Comparison of ENCODE assay signal across 9 cellular contexts in genomic region chr3:53219897-53220483, GRCh38. TPM values are rescaled to one million over a fixed set of nuclear protein-coding genes. Genes with fewer than 3 reads are reported as not detected.
DNase-seq lines count a peak whose midpoint lies in the region; ATAC-seq, FAIRE-seq and TF ChIP-seq lines count a peak whose summit lies in the region.
"Had no signal": no experiment of that assay in that cellular context is flagged by ENCODE, and none has a peak within 500 bp of the region (broad histone marks: within the 10 kb centered on the region; RNA-seq: fewer than 3 reads in every experiment).

No MANE protein-coding gene starts in this region.

- peak overlapping the region; percentile 59 for H3K27ac Mint-ChIP-seq in type B pancreatic cell

- H3K27me3 Mint-ChIP-seq in type B pancreatic cell, result peaks cover 11% of the 10 kb centered on the region

- H3K9me3 ChIP-seq in SJCRH30 (replicated peaks), result no peaks in the 10 kb centered on the region
- no peaks in the 10 kb centered on the region for H3K9me3 ChIP-seq in pancreas

- 37 to 40% methylated on average over 10 of the region's 10 CpGs for WGBS in pancreas, 2 donors

- H3K4me1 ChIP-seq in SJCRH30 (no peaks in the 10 kb centered on the region), pancreas (no peaks in the 10 kb centered on the region)

- H3K36me3 ChIP-seq in SJCRH30 (peaks cover 3% of the 10 kb centered on the region; the same call in 1 of the 2 replicates), pancreas (peaks cover 1 to 12% (median 6%) of the 10 kb centered on the region in 3 donors)

- H3K27me3 ChIP-seq in SJCRH30 (no peaks in the 10 kb centered on the region), pancreas (no peaks in the 10 kb centered on the region)

- H3K9me3 Mint-ChIP-seq in type B pancreatic cell, result no peaks in the 10 kb centered on the region
- H3K9me3 Mint-ChIP-seq: T-helper 1 cell treated with Interleukin-12 subunit alpha and Interleukin-12 subunit beta and Interleukin-4 antibody, amounts not matched to agents 30 μg/mL and 1 μg/mL, for 36 hours had no signal

- ATAC-seq in GM21526 (IDR thresholded peaks at IDR 0.05; ENCODE audit: low FRiP score, unreplicated experiment) (peak; percentile 57), pancreas (peak; percentile 87 to 98 (median 95))

- H3K36me3 Mint-ChIP-seq in type B pancreatic cell, result peaks cover 4% of the 10 kb centered on the region

- peaks cover 6% of the 10 kb centered on the region for H3K4me1 Mint-ChIP-seq in type B pancreatic cell (ENCODE audit: unreplicated experiment)

- DNase-seq in COR-L47 (lab: John Stamatoyannopoulos, UW), result peak; percentile 21
- peak; percentile 67 for DNase-seq in LHCN-M2 (ENCODE audit: low read depth)
- DNase-seq in SJCRH30, result peak; percentile 79 to 86
- DNase-seq in activated gamma-delta T cell (lab: John Stamatoyannopoulos, UW), result peak; percentile 16
- DNase-seq in frontal cortex (ENCODE audit: low spot score in 2 of 2), result peak; percentile 47 to 75
- DNase-seq in pancreas, result peak; percentile 79 to 96 (median 89)
- DNase-seq in type B pancreatic cell (ENCODE audit: extremely low spot score, unreplicated experiment), result peak; percentile 88

- H3K4me3 ChIP-seq in SJCRH30, result no peak overlapping the region
- no peak overlapping the region for H3K4me3 ChIP-seq in pancreas

- H3K4me3 Mint-ChIP-seq in type B pancreatic cell, result no peak overlapping the region
- H3K4me3 Mint-ChIP-seq: T-helper 1 cell treated with Interleukin-12 subunit alpha and Interleukin-12 subunit beta and Interleukin-4 antibody, amounts not matched to agents 30 μg/mL and 1 μg/mL, for 36 hours had no signal

- intact Hi-C loops in pancreas (cut with DNase I), result no loop called here

- no peak for FAIRE-seq in frontal cortex (lab: Jason Lieb, UNC)
- FAIRE-seq in pancreas (lab: Jason Lieb, UNC), result no peak

- TF ChIP-seq CTCF in pancreas (IDR thresholded peaks at IDR 0.05), result peak; percentile 86 to 93 (median 90)
- TF ChIP-seq CTCF in type B pancreatic cell (conservative IDR thresholded peaks at IDR 0.05), result peak; percentile 97

- H3K27ac ChIP-seq in SJCRH30, result no peak overlapping the region
- no peak overlapping the region for H3K27ac ChIP-seq in pancreas

RNA-seq across cellular contexts. Expression of gene TKT, which starts 35.8 kb away (rescaled TPM):
- total RNA-seq in LHCN-M2 (2014; rRNA removed) (212 and 235 TPM in 2 replicates), frontal cortex (122 TPM), pancreas (100 to 1,000 TPM; 153 to 306 (median 208) TPM), type B pancreatic cell (ENCODE audit: low replicate concordance) (318 and 518 TPM in 2 replicates)
- polyA plus RNA-seq in LHCN-M2 (2012), result 306 TPM
- 254 and 257 TPM in 2 replicates for total RNA-seq in SJCRH30 (2014; rRNA removed; shearing (Covaris generic))
- 100 to 1,000 TPM; 114 to 122 TPM for polyA plus RNA-seq in pancreas

RNA-seq across cellular contexts. Expression of gene PRKCD, which starts 59.0 kb away (rescaled TPM):
- total RNA-seq in LHCN-M2 (2014; rRNA removed) (4.4 and 8.0 TPM in 2 replicates), frontal cortex (0.82 TPM), pancreas (10 to 100 TPM; 10.7 to 32.5 (median 14.6) TPM), type B pancreatic cell (ENCODE audit: low replicate concordance) (24.0 and 37.4 TPM in 2 replicates)
- 21.7 TPM for polyA plus RNA-seq in LHCN-M2 (2012)
- 4.1 and 4.6 TPM in 2 replicates for total RNA-seq in SJCRH30 (2014; rRNA removed; shearing (Covaris generic))
- polyA plus RNA-seq in pancreas, result 10 to 100 TPM; 13.4 to 22.6 TPM

Comparison
In these comparisons a context has a peak if more than half of its experiments do, and no peak if none do; other contexts are left out.
1. DNase-seq: peak in every context shown above with its lines; median percentile 89 in pancreas; 88 in type B pancreatic cell; 82 in SJCRH30; 67 in LHCN-M2; 61 in frontal cortex; 21 in COR-L47; 16 in activated gamma-delta T cell.